ENCODE assay signal across 17 cellular contexts in genomic region chr5:176652136-176652535, GRCh38. TPM values are rescaled to one million over a fixed set of nuclear protein-coding genes. Genes with fewer than 3 reads are reported as not detected.
DNase-seq lines count a peak whose midpoint lies in the region; ATAC-seq lines count a peak whose summit lies in the region.
"Had no signal": no experiment of that assay in that cellular context is flagged by ENCODE, and none has a peak within 500 bp of the region (broad histone marks: within the 10 kb centered on the region; RNA-seq: fewer than 3 reads in every experiment).

No MANE protein-coding gene starts in this region.

- no peaks in the 10 kb centered on the region for H3K9me3 Mint-ChIP-seq in stimulated activated memory B cell treated with anti-CD40 and anti-IgM and Interleukin-4, amounts not matched to agents 10 μg/mL and 1 μg/mL and 100 μg/mL, for 72 hours
- H3K9me3 Mint-ChIP-seq: activated CD4-positive, alpha-beta memory T cell treated with anti-CD3 and anti-CD28 coated beads, Interleukin-2, amount 10 ng/mL, durations not matched to agents 7 days and 5 days; activated T-helper 1 cell treated with anti-CD3 and anti-CD28 coated beads, Interleukin-12 subunit alpha, Interleukin-12 subunit beta, Interleukin-2, Interleukin-4 antibody, amounts not matched to agents 30 ng/mL and 10 ng/mL and 1 ng/mL, durations not matched to agents 14 hours and 24 hours and 36 hours; CD4-positive, CD25-positive, alpha-beta regulatory T cell; naive B cell had no signal

- H3K36me3 Mint-ChIP-seq in stimulated activated memory B cell treated with anti-CD40 and anti-IgM and Interleukin-4, amounts not matched to agents 10 μg/mL and 1 μg/mL and 100 μg/mL, for 72 hours, result peaks cover 9% of the 10 kb centered on the region

- no peaks in the 10 kb centered on the region for H3K27me3 Mint-ChIP-seq in stimulated activated memory B cell treated with anti-CD40 and anti-IgM and Interleukin-4, amounts not matched to agents 10 μg/mL and 1 μg/mL and 100 μg/mL, for 72 hours
- H3K27me3 Mint-ChIP-seq: activated CD4-positive, alpha-beta memory T cell treated with anti-CD3 and anti-CD28 coated beads, Interleukin-2, amount 10 ng/mL, durations not matched to agents 7 days and 5 days; CD4-positive, CD25-positive, alpha-beta regulatory T cell; naive B cell had no signal

- no peak overlapping the region for H3K27ac Mint-ChIP-seq in stimulated activated memory B cell treated with anti-CD40 and anti-IgM and Interleukin-4, amounts not matched to agents 10 μg/mL and 1 μg/mL and 100 μg/mL, for 72 hours
- H3K27ac Mint-ChIP-seq: activated CD4-positive, alpha-beta memory T cell treated with anti-CD3 and anti-CD28 coated beads, Interleukin-2, amount 10 ng/mL, durations not matched to agents 7 days and 5 days; activated T-helper 1 cell treated with anti-CD3 and anti-CD28 coated beads, Interleukin-12 subunit alpha, Interleukin-12 subunit beta, Interleukin-2, Interleukin-4 antibody, amounts not matched to agents 30 ng/mL and 10 ng/mL and 1 ng/mL, durations not matched to agents 14 hours and 24 hours and 36 hours had no signal

- DNase-seq in EH (ENCODE audit: low read depth), result peak; percentile 41
- peak; percentile 82 for DNase-seq in NCI-H1694 treated with DMSO at 0.1 percent for 48 hours (lab: John Stamatoyannopoulos, UW)
- DNase-seq in cerebellum (ENCODE audit: low spot score), result peak; percentile 92
- DNase-seq in midbrain (lab: John Stamatoyannopoulos, UW), result peak; percentile 52
- no peak for DNase-seq in NCI-H526 treated with DMSO at 0.1 percent for 48 hours (lab: John Stamatoyannopoulos, UW)
- no peak for DNase-seq in NCI-H2029 (lab: John Stamatoyannopoulos, UW)
- DNase-seq: activated CD4-positive, alpha-beta memory T cell treated with anti-CD3 and anti-CD28 coated beads, Interleukin-2, amount 10 ng/mL, durations not matched to agents 7 days and 5 days; CD4-positive, CD25-positive, alpha-beta regulatory T cell; naive B cell; NCI-H2107; OCI-M1 had no signal

- no peak overlapping the region for H3K4me3 Mint-ChIP-seq in stimulated activated memory B cell treated with anti-CD40 and anti-IgM and Interleukin-4, amounts not matched to agents 10 μg/mL and 1 μg/mL and 100 μg/mL, for 72 hours
- H3K4me3 Mint-ChIP-seq: activated CD4-positive, alpha-beta memory T cell treated with anti-CD3 and anti-CD28 coated beads, Interleukin-2, amount 10 ng/mL, durations not matched to agents 7 days and 5 days; activated T-helper 1 cell treated with anti-CD3 and anti-CD28 coated beads, Interleukin-12 subunit alpha, Interleukin-12 subunit beta, Interleukin-2, Interleukin-4 antibody, amounts not matched to agents 30 ng/mL and 10 ng/mL and 1 ng/mL, durations not matched to agents 14 hours and 24 hours and 36 hours; CD4-positive, CD25-positive, alpha-beta regulatory T cell had no signal

- H3K4me1 Mint-ChIP-seq in stimulated activated memory B cell treated with anti-CD40 and anti-IgM and Interleukin-4, amounts not matched to agents 10 μg/mL and 1 μg/mL and 100 μg/mL, for 72 hours, result peaks cover 58% of the 10 kb centered on the region

- ATAC-seq in HG03432 (IDR thresholded peaks at IDR 0.05; ENCODE audit: unreplicated experiment), result no peak
- no peak for ATAC-seq in stimulated activated memory B cell treated with anti-CD40 and anti-IgM and Interleukin-4, amounts not matched to agents 10 μg/mL and 1 μg/mL and 100 μg/mL, for 72 hours
- ATAC-seq: left lobe of liver had no signal

RNA-seq across cellular contexts. Expression of gene TSPAN17, which starts 4.9 kb away (rescaled TPM):
- total RNA-seq in cerebellum, result 33.7 TPM

RNA-seq across cellular contexts. Expression of gene EIF4E1B, which starts 21.7 kb away (rescaled TPM):
- 0.27 TPM for total RNA-seq in cerebellum
- total RNA-seq: activated CD4-positive, alpha-beta memory T cell treated with anti-CD3 and anti-CD28 coated beads, Interleukin-2, amount 10 ng/mL, durations not matched to agents 7 days and 5 days; activated T-helper 1 cell treated with anti-CD3 and anti-CD28 coated beads, Interleukin-12 subunit alpha, Interleukin-12 subunit beta, Interleukin-2, Interleukin-4 antibody, amounts not matched to agents 30 ng/mL and 10 ng/mL and 1 ng/mL, durations not matched to agents 14 hours and 24 hours and 36 hours; CD4-positive, CD25-positive, alpha-beta regulatory T cell; hepatocyte; left lobe of liver; suprapubic skin had no signal

RNA-seq across cellular contexts. Expression of gene SNCB, which starts 21.8 kb away (rescaled TPM):
- total RNA-seq in cerebellum, result 25.6 TPM
- total RNA-seq: activated CD4-positive, alpha-beta memory T cell treated with anti-CD3 and anti-CD28 coated beads, Interleukin-2, amount 10 ng/mL, durations not matched to agents 7 days and 5 days; activated T-helper 1 cell treated with anti-CD3 and anti-CD28 coated beads, Interleukin-12 subunit alpha, Interleukin-12 subunit beta, Interleukin-2, Interleukin-4 antibody, amounts not matched to agents 30 ng/mL and 10 ng/mL and 1 ng/mL, durations not matched to agents 14 hours and 24 hours and 36 hours; CD4-positive, CD25-positive, alpha-beta regulatory T cell; hepatocyte; left lobe of liver; suprapubic skin had no signal

RNA-seq across cellular contexts. Expression of gene GPRIN1, which starts 42.2 kb away (rescaled TPM):
- total RNA-seq in cerebellum, result 38.9 TPM

Comparison
In these comparisons a context has a peak if more than half of its experiments do, and no peak if none do; other contexts are left out.
1. DNase-seq: peak in EH (single experiment), NCI-H1694 treated with DMSO at 0.1 percent for 48 hours (single experiment), cerebellum (single experiment) and midbrain (single experiment); none in NCI-H526 treated with DMSO at 0.1 percent for 48 hours (single experiment) and NCI-H2029 (single experiment).